16 cellular contexts compared by ENCODE assay signal in the genomic region with DNA sequence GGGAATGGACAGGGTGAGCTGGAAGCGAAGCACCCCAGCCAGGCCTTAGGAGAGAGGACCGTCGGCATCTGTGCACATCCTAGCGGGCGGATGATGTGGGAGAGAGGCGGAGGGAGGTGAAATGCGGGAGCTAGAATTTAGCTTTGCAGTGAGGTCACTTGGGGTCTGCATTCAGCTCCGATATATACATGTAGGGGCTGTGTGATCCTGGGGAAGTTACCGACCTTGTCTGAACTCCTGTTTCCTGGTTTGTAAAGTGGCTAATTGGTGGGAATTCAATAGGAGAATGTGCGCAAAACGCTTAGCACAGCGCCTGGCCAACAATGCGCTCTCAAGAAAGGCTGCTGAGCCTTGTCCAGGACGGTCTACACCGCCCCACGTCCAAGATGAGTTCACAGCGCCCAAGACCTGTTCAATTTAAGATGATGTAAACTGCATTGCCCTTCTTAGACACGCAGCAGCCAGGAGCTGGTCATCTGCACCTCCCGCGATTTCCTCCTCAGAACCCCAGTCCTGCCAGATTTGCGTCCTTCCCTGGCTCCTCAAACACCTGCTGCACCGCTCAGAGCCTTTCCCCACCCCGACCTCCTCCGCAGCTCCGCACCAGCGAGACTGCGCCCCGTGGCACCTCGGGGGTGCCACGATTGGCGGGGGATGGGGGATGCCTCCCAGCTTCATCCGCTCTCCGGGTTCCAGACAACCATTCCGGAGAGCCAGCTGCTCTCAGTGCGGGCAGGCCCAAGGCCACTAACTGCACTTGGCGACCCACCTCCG. TPM values are rescaled to one million over a fixed set of nuclear protein-coding genes. Genes with fewer than 3 reads are reported as not detected.
DNase-seq lines count a peak whose midpoint lies in the region; ATAC-seq and TF ChIP-seq lines count a peak whose summit lies in the region.
"Had no signal": no experiment of that assay in that cellular context is flagged by ENCODE, and none has a peak within 500 bp of the region (broad histone marks: within the 10 kb centered on the region; RNA-seq: fewer than 3 reads in every experiment).

No MANE protein-coding gene starts in this region.

- H3K9me3 ChIP-seq in Panc1 (ENCODE audit: control insufficient read depth, insufficient read depth, low read depth, low read length), result no peaks in the 10 kb centered on the region
- no peaks in the 10 kb centered on the region for H3K9me3 ChIP-seq in osteoblast (ENCODE audit: low read depth, low read length)
- H3K9me3 ChIP-seq: left lung had no signal

- H3K27ac Mint-ChIP-seq in glutamatergic neuron (ENCODE audit: unreplicated experiment), result no peak overlapping the region

- no TSS peak for BruUV-seq in Panc1 (replicated peaks; lab: Mats Ljungman, UMichigan)

- H3K27ac ChIP-seq in Panc1 (ENCODE audit: low read length) (peak overlapping the region; percentile 55), osteoblast (ENCODE audit: low read depth, low read length) (no peak overlapping the region)
- H3K27ac ChIP-seq: left lung had no signal

- H3K36me3 Mint-ChIP-seq in glutamatergic neuron (ENCODE audit: unreplicated experiment), result no peaks in the 10 kb centered on the region

- H3K9me3 Mint-ChIP-seq in glutamatergic neuron (ENCODE audit: unreplicated experiment), result no peaks in the 10 kb centered on the region

- no peak for TF ChIP-seq POLR2A in GM18505 (IDR thresholded peaks at IDR 0.05; ENCODE audit: borderline replicate concordance, extremely low read depth, insufficient read depth, insufficient read length)

- CTCF ChIA-PET in Panc1 (lab: Charles Lee), result interaction anchor here (0.6 kb wide), 1 partner anchor 503 kb away, joined by 3 read pairs; no protein-coding TSS in a partner anchor

- in situ Hi-C loops in Panc1 (cut with HindIII; ENCODE audit: low pct_unique_long_range_greater_than_20kb, low sequenced_read_pairs), result no loop called here

- DNase-seq in NCI-H82 (lab: John Stamatoyannopoulos, UW) (peak; percentile 45), NCI-H82 treated with DMSO at 0.1 percent for 48 hours (lab: John Stamatoyannopoulos, UW; ENCODE audit: unreplicated experiment) (no peak), Panc1 (ENCODE audit: low read depth, low spot score) (no peak), glutamatergic neuron (peak; percentile 34), osteoblast (ENCODE audit: insufficient read length, low spot score, missing footprints) (peak; percentile 79)
- DNase-seq: activated CD4-positive, alpha-beta T cell treated with anti-CD3 and anti-CD28 coated beads, Interleukin-2, amount 50 U/mL, for 1 hour; activated gamma-delta T cell; amygdala; KBM-7; left lung; Right ventricle myocardium superior had no signal

- H3K27me3 ChIP-seq in Panc1 (ENCODE audit: control insufficient read depth, insufficient read depth, low read length) (no peaks in the 10 kb centered on the region), osteoblast (ENCODE audit: insufficient read depth, low read length) (peaks cover 88% of the 10 kb centered on the region)

- peaks cover 5% of the 10 kb centered on the region for H3K4me1 Mint-ChIP-seq in glutamatergic neuron (ENCODE audit: low read depth, unreplicated experiment)
- H3K4me1 Mint-ChIP-seq: central memory CD8-positive, alpha-beta T cell had no signal

- H3K79me2 ChIP-seq in osteoblast (ENCODE audit: insufficient read depth, low read length), result no peaks in the 10 kb centered on the region

- H3K4me2 ChIP-seq in osteoblast (ENCODE audit: insufficient read depth, low read length), result no peak overlapping the region

- POLR2A ChIA-PET in Panc1 (lab: Charles Lee), result no interaction called here

- H3K36me3 ChIP-seq in Panc1 (ENCODE audit: control insufficient read depth, insufficient read depth, low read length) (no peaks in the 10 kb centered on the region), osteoblast (ENCODE audit: insufficient read depth, low read length) (no peaks in the 10 kb centered on the region)
- H3K36me3 ChIP-seq: left lung had no signal

- H3K4me3 Mint-ChIP-seq in glutamatergic neuron (ENCODE audit: unreplicated experiment), result no peak overlapping the region
- H3K4me3 Mint-ChIP-seq: central memory CD8-positive, alpha-beta T cell had no signal

- intact Hi-C loops in Panc1 (cut with micrococcal nuclease; ENCODE audit: unreplicated experiment), result no loop called here

- H2AFZ ChIP-seq in osteoblast (ENCODE audit: low read length), result no peak overlapping the region

- ATAC-seq in Panc1, result no peak
- no peak for ATAC-seq in GM18505 (IDR thresholded peaks at IDR 0.05; ENCODE audit: unreplicated experiment)
- no peak for ATAC-seq in GM19467 (IDR thresholded peaks at IDR 0.05; ENCODE audit: unreplicated experiment)
- no peak for ATAC-seq in HG02678 (IDR thresholded peaks at IDR 0.05; ENCODE audit: unreplicated experiment)
- ATAC-seq: esophagus mucosa, left lung had no signal

- H3K27me3 Mint-ChIP-seq in glutamatergic neuron (ENCODE audit: unreplicated experiment), result peaks cover 50% of the 10 kb centered on the region

- H3K4me3 ChIP-seq in Panc1 (ENCODE audit: low read depth in 2 of 2, low read length in 2 of 2) (no peak overlapping the region), osteoblast (ENCODE audit: insufficient read depth, low read length) (no peak overlapping the region)
- H3K4me3 ChIP-seq: left lung had no signal

- no peaks in the 10 kb centered on the region for H4K20me1 ChIP-seq in osteoblast (ENCODE audit: insufficient read depth, low read length)

- TF ChIP-seq CTCF in Panc1 (IDR thresholded peaks at IDR 0.05) (no peak), glutamatergic neuron (IDR thresholded peaks at IDR 0.05; ENCODE audit: partially characterized antibody, unreplicated experiment) (no peak), osteoblast (IDR thresholded peaks at IDR 0.05; ENCODE audit: extremely low read depth, low read depth, low read length) (no peak)

- H3K4me1 ChIP-seq in Panc1 (ENCODE audit: control insufficient read depth, insufficient read depth, low read length) (peaks cover 51% of the 10 kb centered on the region), osteoblast (ENCODE audit: insufficient read depth, low read length) (no peaks in the 10 kb centered on the region)

RNA-seq across cellular contexts. Expression of gene TFAP2A, which starts 6.8 kb away (rescaled TPM):
- 83.9 TPM for total RNA-seq in Panc1 (2021; ENCODE audit: unreplicated experiment)
- polyA plus RNA-seq in Panc1 (2012; ENCODE audit: insufficient read length), result 95.0 TPM
- total RNA-seq in glutamatergic neuron (ENCODE audit: unreplicated experiment), result 0.32 TPM
- under 0.01 and 0.36 TPM in 2 replicates for total RNA-seq in osteoblast

Comparison
In these comparisons a context has a peak if more than half of its experiments do, and no peak if none do; other contexts are left out.
1. DNase-seq: peak in NCI-H82 (single experiment), glutamatergic neuron (single experiment) and osteoblast (single experiment); none in NCI-H82 treated with DMSO at 0.1 percent for 48 hours (single experiment) and Panc1 (single experiment).
2. RNA of gene TFAP2A, which starts 6.8 kb away (total RNA-seq): 83.9 TPM in Panc1 (single experiment); under 0.01 to 0.36 TPM in osteoblast and 0.32 TPM in glutamatergic neuron (single experiment); every median in the first group is over 10 times any median in the second.